In the genomic region with DNA sequence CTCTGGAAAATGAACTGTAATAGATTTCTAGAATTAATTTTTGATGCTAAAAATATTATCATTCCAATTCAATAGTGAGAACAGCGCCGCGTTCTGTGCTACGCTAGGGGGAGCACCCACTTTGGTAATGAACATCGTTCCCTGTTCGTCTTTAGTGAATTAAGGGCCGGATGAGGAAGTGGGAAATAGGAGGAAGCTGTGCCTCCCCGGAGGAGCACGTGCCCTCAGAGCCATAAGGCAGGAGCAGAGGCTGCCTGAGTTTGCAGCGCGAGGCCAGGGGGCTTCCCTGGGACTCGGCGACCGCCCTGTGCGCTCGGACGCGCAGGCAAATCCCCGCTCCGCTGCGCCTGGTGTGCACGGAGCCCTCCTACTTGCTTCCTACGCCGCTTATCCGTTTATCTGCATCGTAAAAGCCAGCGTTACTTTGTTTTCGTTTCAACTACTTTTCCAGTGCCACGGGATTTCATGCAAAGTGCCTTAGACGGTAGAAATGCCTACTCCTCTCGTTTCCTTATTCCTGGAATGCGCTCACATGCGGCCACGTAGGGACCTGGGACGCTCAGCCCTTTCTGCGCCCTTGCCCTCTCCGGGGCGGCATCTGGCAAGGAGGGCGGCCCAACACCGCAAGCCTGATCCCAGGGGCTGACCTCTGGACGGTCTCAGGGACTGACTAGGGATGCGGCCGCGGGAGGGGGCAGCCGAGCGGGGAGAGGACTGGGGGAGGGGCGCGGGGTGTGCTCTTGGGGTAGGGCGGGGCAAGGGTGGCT, we compare ENCODE assay signal across 7 cellular contexts.
DNase-seq lines count a peak whose midpoint lies in the region; TF ChIP-seq lines count a peak whose summit lies in the region.

No MANE protein-coding gene starts in this region.

- H3K27me3 ChIP-seq in GM23248 (replicated peaks; ENCODE audit: insufficient read depth): no peaks in the 10 kb centered on the region; the same call in none of the 2 replicates
- peaks cover 3% of the 10 kb centered on the region for H3K27me3 ChIP-seq in smooth muscle cell (ENCODE audit: low read depth)

- H3F3A ChIP-seq in GM23248 (ENCODE audit: insufficient read depth) (0 out of 2 replicates have a peak, but pooled peaks cover 5% of the 10 kb centered on the region), smooth muscle cell (ENCODE audit: low read depth) (no peaks in the 10 kb centered on the region)

- no peaks in the 10 kb centered on the region for H3K9me3 ChIP-seq in GM23248 (ENCODE audit: low read depth)
- H3K9me3 ChIP-seq in smooth muscle cell (replicated peaks; ENCODE audit: low read depth): no peaks in the 10 kb centered on the region

- H3K27ac ChIP-seq in GM23248 (no peak overlapping the region), smooth muscle cell (ENCODE audit: low read depth) (no peak overlapping the region)

- H4K20me1 ChIP-seq in GM23248 (ENCODE audit: insufficient read depth) (no peaks in the 10 kb centered on the region), smooth muscle cell (ENCODE audit: low read depth) (no peaks in the 10 kb centered on the region)

- WGBS in GM23248 (ENCODE audit: low coverage in 1 of 2, low lambda C conversion rate in 2 of 2, missing lambda C conversion rate in 2 of 2), 2 experiments: 20% methylated on average over 49 of the region's 49 CpGs
- WGBS in smooth muscle cell (ENCODE audit: low lambda C conversion rate): 7% methylated on average over 44 of the region's 49 CpGs

- H2AFZ ChIP-seq in GM23248 (peak overlapping the region; percentile 82), smooth muscle cell (ENCODE audit: low read depth) (peak overlapping the region; percentile 97)

- H3K36me3 ChIP-seq in GM23248 (ENCODE audit: low read depth) (no peaks in the 10 kb centered on the region), smooth muscle cell (ENCODE audit: low read depth) (no peaks in the 10 kb centered on the region)

- H3K79me2 ChIP-seq in GM23248 (ENCODE audit: insufficient read depth): no peaks in the 10 kb centered on the region
- no peaks in the 10 kb centered on the region for H3K79me2 ChIP-seq in smooth muscle cell (ENCODE audit: low read depth)

- H3K9me2 ChIP-seq in GM23248 (ENCODE audit: insufficient read depth): no peaks in the 10 kb centered on the region

- H3K9ac ChIP-seq in GM23248 (no peak overlapping the region), smooth muscle cell (ENCODE audit: low read depth) (no peak overlapping the region)

- in situ Hi-C loops in GM23248 (cut with MboI): loop anchor here (10.0 to 25.0 kb wide), 3 partner anchors 110 to 285 kb away; no protein-coding TSS in a partner anchor

- H3K4me2 ChIP-seq in GM23248 (ENCODE audit: unreplicated experiment): peak overlapping the region; percentile 32
- H3K4me2 ChIP-seq in smooth muscle cell: peak overlapping the region; percentile 86

- peaks cover 3% of the 10 kb centered on the region; the same call in 1 of the 2 replicates for H3K4me1 ChIP-seq in GM23248 (ENCODE audit: insufficient read depth)
- H3K4me1 ChIP-seq in smooth muscle cell (ENCODE audit: low read depth): peaks cover 11% of the 10 kb centered on the region

- peak; percentile 78 for DNase-seq in GM23248
- peak; percentile 82 for DNase-seq in SKM-1 (lab: John Stamatoyannopoulos, UW; ENCODE audit: unreplicated experiment)
- DNase-seq in central memory CD4-positive, alpha-beta T cell: peak; percentile 10
- peak; percentile 70 for DNase-seq in islet precursor cell
- DNase-seq in smooth muscle cell (lab: John Stamatoyannopoulos, UW; ENCODE audit: unreplicated experiment): no peak
- no peak for DNase-seq in NK-92 (lab: John Stamatoyannopoulos, UW; ENCODE audit: unreplicated experiment)
- DNase-seq in NCI-H446 treated with DMSO at 0.1 percent for 48 hours (lab: John Stamatoyannopoulos, UW): no peak

- peak; percentile 51 for TF ChIP-seq CTCF in smooth muscle cell (IDR thresholded peaks at IDR 0.05; ENCODE audit: borderline replicate concordance, insufficient read depth, poor library complexity, severe bottlenecking)

- H3K4me3 ChIP-seq in GM23248 (peak overlapping the region; percentile 50), smooth muscle cell (peak overlapping the region; percentile 45)

Comparison
In these comparisons a context has a peak if more than half of its experiments do, and no peak if none do; other contexts are left out.
1. DNase-seq: peak in GM23248 (single experiment), SKM-1 (single experiment), central memory CD4-positive, alpha-beta T cell (single experiment) and islet precursor cell (single experiment); none in smooth muscle cell (single experiment), NK-92 (single experiment) and NCI-H446 treated with DMSO at 0.1 percent for 48 hours (single experiment).